ENCODE assay signal across 1 cellular context in the genomic region with DNA sequence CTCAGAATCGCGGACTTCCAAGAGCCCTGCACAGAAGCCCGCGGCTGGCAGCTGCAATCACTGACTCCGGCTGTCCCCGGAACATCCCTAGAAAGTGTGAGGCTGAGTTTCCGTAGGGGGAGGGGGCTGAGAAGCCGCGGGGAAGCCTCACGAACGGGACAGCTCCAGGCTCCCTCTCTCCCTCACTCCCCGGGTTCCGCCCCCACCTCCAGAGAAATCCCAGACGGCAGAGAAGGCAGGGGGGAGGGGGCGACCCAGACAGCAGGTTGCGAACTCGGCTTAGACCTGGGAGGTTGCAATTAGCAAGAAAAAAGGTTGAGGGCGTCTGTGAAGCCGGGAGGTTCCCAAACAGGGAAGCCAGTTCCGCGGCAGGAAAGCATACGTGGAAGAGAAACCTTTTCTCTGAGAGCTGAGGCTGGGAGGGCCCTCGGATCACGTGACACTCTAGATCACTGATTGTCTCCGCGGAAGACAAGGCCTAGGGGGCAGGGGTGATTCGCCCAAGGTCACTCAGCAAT.
TF ChIP-seq lines count a peak whose summit lies in the region.

No MANE protein-coding gene starts in this region.

TF ChIP-seq in SK-N-SH, 30 proteins besides CTCF, POLR2A, EP300 and RAD21 (continued from another document):
- peak; percentile 77 for TF ChIP-seq USF1 (IDR thresholded peaks at IDR 0.05; ENCODE audit: borderline replicate concordance, low read depth)
- peak; percentile 9 for TF ChIP-seq CHD2 (IDR thresholded peaks at IDR 0.05; ENCODE audit: low read length, partially characterized antibody)
